15 cellular contexts compared by ENCODE assay signal in the genomic region with DNA sequence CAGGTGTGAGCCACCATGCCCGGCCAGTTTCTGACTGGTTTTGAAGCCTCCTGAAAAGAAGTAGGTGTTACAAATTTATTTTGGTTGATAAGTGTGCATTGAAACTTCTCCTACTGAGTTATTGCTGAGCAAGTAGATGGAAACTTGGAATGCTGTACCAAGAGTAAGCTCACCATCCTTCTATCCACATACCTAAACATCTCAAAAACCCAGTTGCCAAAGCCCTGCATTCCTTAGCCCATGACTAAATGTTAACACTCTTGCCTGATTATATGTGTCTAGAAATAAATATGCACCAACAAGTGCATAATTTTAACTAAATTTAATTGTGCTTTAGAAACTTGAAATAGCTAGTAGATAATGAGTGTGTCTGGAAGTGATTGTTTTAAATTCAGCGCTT.
DNase-seq lines count a peak whose midpoint lies in the region; ATAC-seq, FAIRE-seq and TF ChIP-seq lines count a peak whose summit lies in the region.
"Had no signal": no experiment of that assay in that cellular context is flagged by ENCODE, and none has a peak within 500 bp of the region (broad histone marks: within the 10 kb centered on the region; RNA-seq: fewer than 3 reads in every experiment).

No MANE protein-coding gene starts in this region.

- no peak for ATAC-seq in GM21360 (IDR thresholded peaks at IDR 0.05; ENCODE audit: unreplicated experiment)
- ATAC-seq: CD8-positive, alpha-beta T cell had no signal

- H3K27ac ChIP-seq in astrocyte (ENCODE audit: low read depth, low read length): no peak overlapping the region

- H3K4me1 ChIP-seq in astrocyte (ENCODE audit: insufficient read depth, low read length): no peaks in the 10 kb centered on the region
- H3K4me1 ChIP-seq: HAP-1 had no signal

- DNase-seq in AG10803 (ENCODE audit: low read depth) (peak; percentile 60), HCEC 1CT (peak; percentile 22), astrocyte (ENCODE audit: low read depth) (peak; percentile 33), iris pigment epithelial cell (ENCODE audit: low read depth) (peak; percentile 28), SKM-1 treated with dmso at 0.1 percent for 144 hours (lab: John Stamatoyannopoulos, UW; ENCODE audit: unreplicated experiment) (no peak)
- no peak for DNase-seq in stimulated activated naive CD4-positive, alpha-beta T cell (lab: John Stamatoyannopoulos, UW)
- DNase-seq: ACHN; CD8-positive, alpha-beta T cell; DMS53; KBM-7 had no signal

- no peaks in the 10 kb centered on the region for H3K9me3 ChIP-seq in astrocyte (ENCODE audit: insufficient read depth, low read depth, low read length)
- H3K9me3 ChIP-seq: HAP-1 had no signal

- no peaks in the 10 kb centered on the region for H3K36me3 Mint-ChIP-seq in astrocyte (ENCODE audit: low read depth, unreplicated experiment)
- H3K36me3 Mint-ChIP-seq: CD14-positive monocyte; CD8-positive, alpha-beta T cell had no signal

- no peak overlapping the region for H3K27ac Mint-ChIP-seq in astrocyte (ENCODE audit: unreplicated experiment)
- H3K27ac Mint-ChIP-seq: CD14-positive monocyte; CD8-positive, alpha-beta T cell had no signal

- FAIRE-seq in astrocyte (lab: Jason Lieb, UNC): peak; percentile 23
- FAIRE-seq: GM12891, H1 had no signal

- H3K4me3 ChIP-seq in AG10803 (ENCODE audit: low read length) (no peak overlapping the region), astrocyte (ENCODE audit: insufficient read depth, low read depth, low read length) (no peak overlapping the region)
- H3K4me3 ChIP-seq: HAP-1 had no signal

- peaks cover 3% of the 10 kb centered on the region for H3K27me3 Mint-ChIP-seq in astrocyte (ENCODE audit: low read depth, unreplicated experiment)

- no peaks in the 10 kb centered on the region for H3K9me3 Mint-ChIP-seq in astrocyte (ENCODE audit: unreplicated experiment)
- H3K9me3 Mint-ChIP-seq: CD14-positive monocyte; CD8-positive, alpha-beta T cell had no signal

- H4K20me1 ChIP-seq in astrocyte (ENCODE audit: insufficient read depth, low read length): no peaks in the 10 kb centered on the region

- TF ChIP-seq CTCF in AG10803 (conservative IDR thresholded peaks at IDR 0.05; ENCODE audit: low read length): no peak
- TF ChIP-seq CTCF in astrocyte (IDR thresholded peaks at IDR 0.05; ENCODE audit: insufficient read depth, low read depth, low read length): no peak

- no peaks in the 10 kb centered on the region for H3K36me3 ChIP-seq in astrocyte (ENCODE audit: insufficient read depth, low read length)
- H3K36me3 ChIP-seq: HAP-1 had no signal

- no peaks in the 10 kb centered on the region for H3K27me3 ChIP-seq in astrocyte (ENCODE audit: insufficient read depth, low read length)

- no peak overlapping the region for H3K4me2 ChIP-seq in astrocyte (ENCODE audit: low read length)

- no peak overlapping the region for H2AFZ ChIP-seq in astrocyte (ENCODE audit: low read depth, low read length)

- H3K79me2 ChIP-seq in astrocyte (ENCODE audit: insufficient read depth, low read length): no peaks in the 10 kb centered on the region

- no peak overlapping the region for H3K9ac ChIP-seq in astrocyte (ENCODE audit: low read length)

- H3K4me1 Mint-ChIP-seq in astrocyte (ENCODE audit: low read depth, unreplicated experiment): peaks cover 3% of the 10 kb centered on the region
- H3K4me1 Mint-ChIP-seq: CD14-positive monocyte had no signal

- H3K4me3 Mint-ChIP-seq in astrocyte (ENCODE audit: unreplicated experiment): no peak overlapping the region
- H3K4me3 Mint-ChIP-seq: CD14-positive monocyte; CD8-positive, alpha-beta T cell had no signal

Comparison
In these comparisons a context has a peak if more than half of its experiments do, and no peak if none do; other contexts are left out.
1. DNase-seq: peak in AG10803 (single experiment), HCEC 1CT (single experiment), astrocyte (single experiment) and iris pigment epithelial cell (single experiment); none in SKM-1 treated with dmso at 0.1 percent for 144 hours (single experiment) and stimulated activated naive CD4-positive, alpha-beta T cell (0 of 6).